In the genomic region with DNA sequence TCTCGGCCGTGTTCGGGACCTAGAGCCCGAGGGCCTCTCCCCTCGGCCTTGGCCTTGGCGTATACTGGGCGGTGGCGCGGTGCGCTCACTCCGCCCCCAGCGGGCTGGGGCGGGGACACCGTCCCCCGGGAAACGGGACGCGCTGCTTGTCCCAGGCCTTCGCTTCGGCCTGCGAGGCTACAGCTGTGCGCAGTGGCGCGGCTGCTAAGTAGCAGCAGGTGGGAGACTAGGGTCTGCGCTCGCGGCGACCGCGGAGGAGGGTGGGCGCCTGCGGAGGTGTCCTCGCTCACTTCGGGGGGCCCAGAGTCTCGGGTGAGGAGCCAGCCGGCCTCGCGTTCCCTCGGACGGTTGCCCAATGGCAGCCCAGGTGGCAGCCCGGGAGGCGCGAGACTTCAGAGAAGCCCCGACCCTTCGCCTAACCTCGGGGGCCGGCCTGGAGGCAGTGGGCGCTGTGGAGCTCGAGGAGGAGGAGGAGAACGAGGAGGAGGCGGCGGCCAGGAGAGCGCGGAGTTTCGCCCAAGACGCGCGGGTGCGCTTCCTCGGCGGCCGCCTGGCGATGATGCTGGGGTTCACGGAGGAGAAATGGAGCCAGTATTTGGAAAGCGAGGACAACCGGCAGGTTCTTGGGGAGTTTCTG, we compare ENCODE assay signal across 8 cellular contexts. TPM values are rescaled to one million over a fixed set of nuclear protein-coding genes. Genes with fewer than 3 reads are reported as not detected.
DNase-seq lines count a peak whose midpoint lies in the region; ATAC-seq, FAIRE-seq and TF ChIP-seq lines count a peak whose summit lies in the region.

A gene with protein sequence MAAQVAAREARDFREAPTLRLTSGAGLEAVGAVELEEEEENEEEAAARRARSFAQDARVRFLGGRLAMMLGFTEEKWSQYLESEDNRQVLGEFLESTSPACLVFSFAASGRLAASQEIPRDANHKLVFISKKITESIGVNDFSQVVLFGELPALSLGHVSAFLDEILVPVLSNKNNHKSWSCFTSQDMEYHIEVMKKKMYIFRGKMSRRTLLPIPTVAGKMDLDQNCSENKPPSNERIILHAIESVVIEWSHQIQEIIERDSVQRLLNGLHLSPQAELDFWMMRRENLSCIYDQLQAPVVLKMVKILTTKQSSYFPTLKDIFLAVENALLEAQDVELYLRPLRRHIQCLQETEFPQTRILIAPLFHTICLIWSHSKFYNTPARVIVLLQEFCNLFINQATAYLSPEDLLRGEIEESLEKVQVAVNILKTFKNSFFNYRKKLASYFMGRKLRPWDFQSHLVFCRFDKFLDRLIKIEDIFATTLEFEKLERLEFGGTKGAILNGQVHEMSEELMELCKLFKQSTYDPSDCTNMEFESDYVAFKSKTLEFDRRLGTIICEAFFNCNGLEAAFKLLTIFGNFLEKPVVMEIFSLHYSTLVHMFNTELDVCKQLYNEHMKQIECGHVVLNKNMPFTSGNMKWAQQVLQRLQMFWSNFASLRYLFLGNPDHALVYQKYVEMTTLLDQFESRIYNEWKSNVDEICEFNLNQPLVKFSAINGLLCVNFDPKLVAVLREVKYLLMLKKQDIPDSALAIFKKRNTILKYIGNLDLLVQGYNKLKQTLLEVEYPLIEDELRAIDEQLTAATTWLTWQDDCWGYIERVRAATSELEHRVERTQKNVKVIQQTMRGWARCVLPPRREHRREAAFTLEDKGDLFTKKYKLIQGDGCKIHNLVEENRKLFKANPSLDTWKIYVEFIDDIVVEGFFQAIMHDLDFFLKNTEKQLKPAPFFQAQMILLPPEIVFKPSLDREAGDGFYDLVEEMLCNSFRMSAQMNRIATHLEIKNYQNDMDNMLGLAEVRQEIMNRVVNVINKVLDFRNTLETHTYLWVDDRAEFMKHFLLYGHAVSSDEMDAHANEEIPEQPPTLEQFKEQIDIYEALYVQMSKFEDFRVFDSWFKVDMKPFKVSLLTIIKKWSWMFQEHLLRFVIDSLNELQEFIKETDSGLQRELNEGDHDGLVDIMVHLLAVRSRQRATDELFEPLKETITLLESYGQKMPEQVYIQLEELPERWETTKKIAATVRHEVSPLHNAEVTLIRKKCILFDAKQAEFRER (N-terminal part only) (plus strand): TSS at position 149 of the 637 bp plus-strand sequence. CDS start 207 bp downstream, at position 356.

- TF ChIP-seq CTCF in brain (conservative IDR thresholded peaks at IDR 0.05) (no peak), kidney (IDR thresholded peaks at IDR 0.05; ENCODE audit: borderline replicate concordance, extremely low read depth, insufficient read depth) (no peak)

- FAIRE-seq in kidney (lab: Jason Lieb, UNC), result no peak

- no peaks in the 10 kb centered on the region for H3K36me3 ChIP-seq in kidney (ENCODE audit: control insufficient read depth in 1 of 2, insufficient read depth in 2 of 2, low read length in 2 of 2)

- H3K36me3 Mint-ChIP-seq in brain, result no peaks in the 10 kb centered on the region

- peaks cover 13% of the 10 kb centered on the region for H3K4me1 Mint-ChIP-seq in brain

- H3K4me3 ChIP-seq in kidney (ENCODE audit: low read length in 2 of 2), result peak within 1 kb of the TSS; percentile 26 to 34

- no peaks in the 10 kb centered on the region for H3K9me3 ChIP-seq in kidney (ENCODE audit: control insufficient read depth in 1 of 2, low read length in 2 of 2)

- no peak within 1 kb of the TSS for H3K27ac ChIP-seq in kidney (ENCODE audit: low read depth in 2 of 2, low read length in 2 of 2)

- DNase-seq in AG20443 (ENCODE audit: low spot score), result peak; percentile 51
- DNase-seq in NCI-H2227 (lab: John Stamatoyannopoulos, UW; ENCODE audit: unreplicated experiment), result peak; percentile 84
- peak; percentile 75 for DNase-seq in kidney
- DNase-seq in stimulated activated CD8-positive, alpha-beta memory T cell treated with anti-CD3 and anti-CD28 coated beads, Interleukin-4, amount 100 ng/mL, for 48 hours, result peak; percentile 49
- no peak for DNase-seq in T-helper 9 cell

- peaks cover 0 to 4% of the 10 kb centered on the region in 2 donors for H3K4me1 ChIP-seq in kidney (ENCODE audit: control insufficient read depth in 1 of 2, insufficient read depth in 1 of 2, low read depth in 1 of 2, low read length in 2 of 2)

- peaks cover 47% of the 10 kb centered on the region for H3K27me3 Mint-ChIP-seq in brain

- peak; percentile 69 for ATAC-seq in GM19025 (IDR thresholded peaks at IDR 0.05; ENCODE audit: low read depth, unreplicated experiment)
- no peak for ATAC-seq in HG03175 (IDR thresholded peaks at IDR 0.05; ENCODE audit: unreplicated experiment)

- no peak within 1 kb of the TSS for H3K27ac Mint-ChIP-seq in brain

- H3K9me3 Mint-ChIP-seq in brain, result no peaks in the 10 kb centered on the region

- intact Hi-C loops in kidney (cut with DNase I), result no loop called here

- peak within 1 kb of the TSS; percentile 75 to 80 (median 77) for H3K4me3 Mint-ChIP-seq in brain

- H3K9ac ChIP-seq in kidney (ENCODE audit: low read length in 2 of 2), result no peak within 1 kb of the TSS

RNA-seq across cellular contexts. Expression of the gene that starts here (rescaled TPM):
- polyA plus RNA-seq in brain (ENCODE audit: insufficient read depth, low read depth, low replicate concordance), result not detected
- 2.3 TPM for total RNA-seq in kidney
- 0.58 TPM for polyA plus RNA-seq in kidney (ENCODE audit: insufficient read depth, low read depth, low replicate concordance)
